In genomic region chr17:74759941-74760340, GRCh38 we compare ENCODE assay signal across 10 cellular contexts. TPM values are rescaled to one million over a fixed set of nuclear protein-coding genes. Genes with fewer than 3 reads are reported as not detected.
DNase-seq lines count a peak whose midpoint lies in the region; ATAC-seq and TF ChIP-seq lines count a peak whose summit lies in the region.
"Had no signal": no experiment of that assay in that cellular context is flagged by ENCODE, and none has a peak within 500 bp of the region (broad histone marks: within the 10 kb centered on the region; RNA-seq: fewer than 3 reads in every experiment).

No MANE protein-coding gene starts in this region.

- H3K27ac Mint-ChIP-seq in stimulated activated naive CD8-positive, alpha-beta T cell treated with anti-CD3 and anti-CD28 coated beads, Interleukin-15, Interleukin-2, amounts not matched to agents 100 ng/mL and 50 ng/mL, for 24 hours, result peak overlapping the region; percentile 70
- peak overlapping the region; percentile 79 for H3K27ac Mint-ChIP-seq in activated naive CD8-positive, alpha-beta T cell treated with anti-CD3 and anti-CD28 coated beads, Interleukin-2, amount 50 U/mL, for 24 hours
- peak overlapping the region in 2 of 7 donors; percentile 23 to 60 for H3K27ac Mint-ChIP-seq in CD14-positive monocyte

- no peaks in the 10 kb centered on the region for H3K27me3 Mint-ChIP-seq in stimulated activated naive CD8-positive, alpha-beta T cell treated with anti-CD3 and anti-CD28 coated beads, Interleukin-15, Interleukin-2, amounts not matched to agents 100 ng/mL and 50 ng/mL, for 24 hours
- H3K27me3 Mint-ChIP-seq in activated naive CD8-positive, alpha-beta T cell treated with anti-CD3 and anti-CD28 coated beads, Interleukin-2, amount 50 U/mL, for 24 hours, result no peaks in the 10 kb centered on the region
- peaks cover 0 to 2% (median 1%) of the 10 kb centered on the region in 3 donors for H3K27me3 Mint-ChIP-seq in CD14-positive monocyte (ENCODE audit: low read depth in 3 of 3)

- H3K27me3 ChIP-seq in lung (ENCODE audit: control insufficient read depth, insufficient read depth), result no peaks in the 10 kb centered on the region

- peaks cover 8 to 30% of the 10 kb centered on the region in 2 donors for H3K4me1 ChIP-seq in lung (ENCODE audit: control insufficient read depth in 2 of 2, insufficient read depth in 2 of 2, low read length in 2 of 2)

- TF ChIP-seq CTCF in lung (IDR thresholded peaks at IDR 0.05; ENCODE audit: control extremely low read depth, extremely low read depth), result no peak
- TF ChIP-seq CTCF in CD14-positive monocyte (IDR thresholded peaks at IDR 0.05), result no peak

- H3K36me3 ChIP-seq in lung (ENCODE audit: control insufficient read depth in 2 of 2, insufficient read depth in 2 of 2, low read length in 2 of 2), result peaks cover 0 to 6% of the 10 kb centered on the region in 2 donors

- H3K4me3 Mint-ChIP-seq in stimulated activated naive CD8-positive, alpha-beta T cell treated with anti-CD3 and anti-CD28 coated beads, Interleukin-15, Interleukin-2, amounts not matched to agents 100 ng/mL and 50 ng/mL, for 24 hours, result no peak overlapping the region
- no peak overlapping the region for H3K4me3 Mint-ChIP-seq in activated naive CD8-positive, alpha-beta T cell treated with anti-CD3 and anti-CD28 coated beads, Interleukin-2, amount 50 U/mL, for 24 hours
- peak overlapping the region in 1 of 2 donors; percentile 16 for H3K4me3 Mint-ChIP-seq in CD14-positive monocyte

- ATAC-seq in stimulated activated naive CD8-positive, alpha-beta T cell treated with anti-CD3 and anti-CD28 coated beads, Interleukin-15, Interleukin-2, amounts not matched to agents 100 U/mL and 50 U/mL, for 24 hours, result no peak
- no peak for ATAC-seq in activated naive CD8-positive, alpha-beta T cell treated with anti-CD3 and anti-CD28 coated beads, Interleukin-2, amount 50 U/mL, for 24 hours
- no peak for ATAC-seq in lung (ENCODE audit: insufficient read depth, low FRiP score)
- no peak for ATAC-seq in GM18511 (IDR thresholded peaks at IDR 0.05; ENCODE audit: unreplicated experiment)
- ATAC-seq in GM21390 (IDR thresholded peaks at IDR 0.05; ENCODE audit: unreplicated experiment), result no peak
- no peak for ATAC-seq in GM21717 (IDR thresholded peaks at IDR 0.05; ENCODE audit: unreplicated experiment)

- H3K4me3 ChIP-seq in lung, result no peak overlapping the region

- no peak for DNase-seq in stimulated activated naive CD8-positive, alpha-beta T cell treated with anti-CD3 and anti-CD28 coated beads, Interleukin-15, Interleukin-2, amounts not matched to agents 100 U/mL and 50 U/mL, for 24 hours
- no peak for DNase-seq in activated naive CD8-positive, alpha-beta T cell treated with anti-CD3 and anti-CD28 coated beads, Interleukin-2, amount 50 U/mL, for 24 hours
- DNase-seq in lung (ENCODE audit: low spot score), result peak; percentile 57
- DNase-seq in CD14-positive monocyte (ENCODE audit: low spot score), result no peak
- DNase-seq: NCI-H146 had no signal

- H3K4me1 Mint-ChIP-seq in stimulated activated naive CD8-positive, alpha-beta T cell treated with anti-CD3 and anti-CD28 coated beads, Interleukin-15, Interleukin-2, amounts not matched to agents 100 ng/mL and 50 ng/mL, for 24 hours (ENCODE audit: low read depth), result peaks cover 61% of the 10 kb centered on the region
- H3K4me1 Mint-ChIP-seq in activated naive CD8-positive, alpha-beta T cell treated with anti-CD3 and anti-CD28 coated beads, Interleukin-2, amount 50 U/mL, for 24 hours, result peaks cover 57% of the 10 kb centered on the region
- peaks cover 58% of the 10 kb centered on the region for H3K4me1 Mint-ChIP-seq in CD14-positive monocyte

- intact Hi-C loops in CD14-positive monocyte (cut with micrococcal nuclease), result no loop called here

- peaks cover 6% of the 10 kb centered on the region for H3K36me3 Mint-ChIP-seq in stimulated activated naive CD8-positive, alpha-beta T cell treated with anti-CD3 and anti-CD28 coated beads, Interleukin-15, Interleukin-2, amounts not matched to agents 100 ng/mL and 50 ng/mL, for 24 hours (ENCODE audit: low read depth)
- H3K36me3 Mint-ChIP-seq in activated naive CD8-positive, alpha-beta T cell treated with anti-CD3 and anti-CD28 coated beads, Interleukin-2, amount 50 U/mL, for 24 hours (ENCODE audit: low read depth), result peaks cover 2% of the 10 kb centered on the region
- H3K36me3 Mint-ChIP-seq in CD14-positive monocyte, result peaks cover 22 to 49% of the 10 kb centered on the region in 2 donors

- H3K27ac ChIP-seq in lung (ENCODE audit: low read depth in 1 of 2, low read length in 1 of 2), result no peak overlapping the region

- WGBS in lung, 2 donors, result 58 to 65% methylated on average over 10 of the region's 10 CpGs

- H3K9me3 ChIP-seq in lung (ENCODE audit: control insufficient read depth in 2 of 2, insufficient read depth in 1 of 2, low read length in 1 of 2), result no peaks in the 10 kb centered on the region

- no peaks in the 10 kb centered on the region for H3K9me3 Mint-ChIP-seq in stimulated activated naive CD8-positive, alpha-beta T cell treated with anti-CD3 and anti-CD28 coated beads, Interleukin-15, Interleukin-2, amounts not matched to agents 100 ng/mL and 50 ng/mL, for 24 hours
- H3K9me3 Mint-ChIP-seq in activated naive CD8-positive, alpha-beta T cell treated with anti-CD3 and anti-CD28 coated beads, Interleukin-2, amount 50 U/mL, for 24 hours, result no peaks in the 10 kb centered on the region
- peaks cover 0 to 2% (median 0%) of the 10 kb centered on the region in 7 donors for H3K9me3 Mint-ChIP-seq in CD14-positive monocyte

RNA-seq across cellular contexts. Expression of gene NHERF1, which starts 11.5 kb away (rescaled TPM):
- total RNA-seq in lung, result 10 to 100 TPM; 18.3 to 58.2 TPM
- polyA plus RNA-seq in lung (10 to 100 TPM; 18.6 to 37.6 TPM), CD14-positive monocyte (100 to 1,000 TPM; 131 to 149 TPM)

RNA-seq across cellular contexts. Expression of gene NAT9, which starts 16.2 kb away (rescaled TPM):
- 10 to 100 TPM; 27.1 to 47.4 TPM for total RNA-seq in lung
- polyA plus RNA-seq in lung (10 to 100 TPM; 36.5 to 36.7 TPM), CD14-positive monocyte (1 to 10 TPM; 7.1 to 7.8 TPM)

RNA-seq across cellular contexts. Expression of gene RAB37, which starts 22.9 kb away (rescaled TPM):
- total RNA-seq in lung, result 1 to 10 TPM; 5.9 to 7.3 TPM
- polyA plus RNA-seq in lung, result 1 to 10 TPM; 3.2 to 6.0 TPM
- polyA plus RNA-seq in CD14-positive monocyte, result 10 to 100 TPM; 26.8 to 40.9 TPM

RNA-seq across cellular contexts. Expression of gene CD300LF, which starts 47.2 kb away (rescaled TPM):
- total RNA-seq in lung, result 10 to 100 TPM in 1 of 2 donors, 1 to 10 TPM in 1; 8.6 to 30.8 TPM
- polyA plus RNA-seq in lung (10 to 100 TPM; 21.7 to 35.1 TPM), CD14-positive monocyte (100 to 1,000 TPM; 112 to 175 TPM)
- total RNA-seq: fibroblast of lung had no signal
- polyA plus RNA-seq: fibroblast of lung had no signal

Comparison
In these comparisons a context has a peak if more than half of its experiments do, and no peak if none do; other contexts are left out.
1. RNA of gene NAT9, which starts 16.2 kb away (polyA plus RNA-seq): 36.5 to 36.7 TPM in lung; 7.1 to 7.8 TPM in CD14-positive monocyte; every median in the first group is over 4 times any median in the second.